In genomic region chr5:131171276-131171815, GRCh38 we compare ENCODE assay signal across 8 cellular contexts. TPM values are rescaled to one million over a fixed set of nuclear protein-coding genes. Genes with fewer than 3 reads are reported as not detected.
DNase-seq lines count a peak whose midpoint lies in the region; ATAC-seq, FAIRE-seq and TF ChIP-seq lines count a peak whose summit lies in the region.

No MANE protein-coding gene starts in this region.

- peaks cover 41% of the 10 kb centered on the region for H3K79me2 ChIP-seq in K562 (ENCODE audit: control insufficient read depth, insufficient read depth, low read length)

- DNase-seq in GM12865 (ENCODE audit: low read depth): peak; percentile 59
- DNase-seq in NB4 (ENCODE audit: low read depth): peak; percentile 21
- peak in 1 of 4 experiments; percentile 33 for DNase-seq in K562 (ENCODE audit: extremely low read depth in 1 of 4, low spot score in 3 of 4)
- DNase-seq in left lobe of liver (ENCODE audit: low spot score): no peak
- DNase-seq in substantia nigra (lab: John Stamatoyannopoulos, UW): peak in 1 of 49 donors; percentile 8
- no peak for DNase-seq in NCI-H446 treated with DMSO at 0.1 percent for 48 hours (lab: John Stamatoyannopoulos, UW)
- no peak for DNase-seq in HCEC 1CT

- no peaks in the 10 kb centered on the region for H3K9me3 ChIP-seq in K562 (replicated peaks; ENCODE audit: control insufficient read depth, insufficient read depth, low read depth, low read length)

- no peak for FAIRE-seq in K562 (lab: Jason Lieb, UNC)

- H3K4me1 ChIP-seq in K562 (replicated peaks in 1 of 2; ENCODE audit: control insufficient read depth in 2 of 2, insufficient read depth in 2 of 2, low read length in 2 of 2): peaks cover 11 to 28% of the 10 kb centered on the region in 2 experiments

- ATAC-seq in K562: peak; percentile 3; the same call in 2 of the 3 replicates
- ATAC-seq in left lobe of liver: peak; percentile 20
- no peak for ATAC-seq in HG03025 (IDR thresholded peaks at IDR 0.05; ENCODE audit: low FRiP score, unreplicated experiment)

- TF ChIP-seq EP300 in K562 (IDR thresholded peaks at IDR 0.05; ENCODE audit: low read length): no peak

- H2AFZ ChIP-seq in K562 (ENCODE audit: low read depth, low read length): peak overlapping the region; percentile 54

- H3K9me1 ChIP-seq in K562 (ENCODE audit: control insufficient read depth, insufficient read depth, low read length): no peaks in the 10 kb centered on the region

- H3K9ac ChIP-seq in K562 (ENCODE audit: insufficient read depth in 1 of 2, low read depth in 2 of 2, low read length in 2 of 2): peak overlapping the region; percentile 72 to 90

- H3K27me3 ChIP-seq in K562 (ENCODE audit: control insufficient read depth in 2 of 2, insufficient read depth in 2 of 2, low read length in 2 of 2): no peaks in the 10 kb centered on the region

- TSS peak; percentile 71 for BruUV-seq in K562 (replicated peaks; lab: Mats Ljungman, UMichigan)

- intact Hi-C loops in K562 (cut with micrococcal nuclease): loop anchor here (2.0 kb wide), 1 partner anchor 93 kb away; the partner anchor contains the start of gene CDC42SE2

- H3K4me2 ChIP-seq in K562 (ENCODE audit: insufficient read depth, low read length): peak overlapping the region; percentile 98

- POLR2A ChIA-PET in K562 (lab: Yijun Ruan, JAX): no interaction called here

- H3K27ac ChIP-seq in K562 (ENCODE audit: extremely low read depth, low read depth, low read length) (peak overlapping the region; percentile 54), substantia nigra (ENCODE audit: low read depth, low read length, poor library complexity, severe bottlenecking) (peak overlapping the region; percentile 86)

- no peaks in the 10 kb centered on the region for H4K20me1 ChIP-seq in K562 (replicated peaks; ENCODE audit: control insufficient read depth, insufficient read depth, low read length)

- TF ChIP-seq POLR2A in NB4 (IDR thresholded peaks at IDR 0.05; ENCODE audit: extremely low read depth, insufficient read length) (no peak), K562 (conservative IDR thresholded peaks at IDR 0.05) (no peak)

- peaks cover 12% of the 10 kb centered on the region for H3K36me3 ChIP-seq in K562 (ENCODE audit: control insufficient read depth, insufficient read depth, low read length)

- no peak for TF ChIP-seq RAD21 in K562 (CRISPR knock-in tag; conservative IDR thresholded peaks at IDR 0.05 in 1 of 2, IDR thresholded peaks at IDR 0.05 in 1 of 2)

- H3K4me3 ChIP-seq in GM12865 (ENCODE audit: low read depth, low read length) (peak overlapping the region; percentile 75), NB4 (ENCODE audit: low read depth, low read length) (peak overlapping the region; percentile 70), K562 (peak overlapping the region; percentile 52)

- TF ChIP-seq CTCF in GM12865 (IDR thresholded peaks at IDR 0.05; ENCODE audit: insufficient read depth, low read depth, low read length, missing control alignments) (no peak), NB4 (IDR thresholded peaks at IDR 0.05; ENCODE audit: low read depth, low read length) (no peak), K562 (IDR thresholded peaks at IDR 0.05 in 2 of 3, conservative IDR thresholded peaks at IDR 0.05 in 1 of 3; ENCODE audit: insufficient read depth in 2 of 3, low read depth in 1 of 3, low read length in 3 of 3) (no peak)

- in situ Hi-C loops in K562 (cut with MboI): no loop called here

- CTCF ChIA-PET in K562 (lab: Yijun Ruan, JAX; ENCODE audit: low intra/inter-chr PET ratio): no interaction called here

- WGBS in K562 (ENCODE audit: insufficient coverage, low coverage, missing lambda C conversion rate): under 1% methylated on average over 11 of the region's 11 CpGs

TF ChIP-seq in K562, 482 proteins besides CTCF, POLR2A, EP300 and RAD21 (continues in another document):
- TF ChIP-seq CCNT2 (IDR thresholded peaks at IDR 0.05; ENCODE audit: borderline replicate concordance, extremely low read depth, insufficient read length, low read depth, low read length) (no peak), CHAMP1 (IDR thresholded peaks at IDR 0.05) (no peak), MXI1 (IDR thresholded peaks at IDR 0.05; ENCODE audit: low read depth, low read length) (0 out of 2 replicates have a peak, but pooled peaks have one; percentile 22), GABPB2 (CRISPR knock-in tag; conservative IDR thresholded peaks at IDR 0.05) (no peak), CREB3L1 (IDR thresholded peaks at IDR 0.05; ENCODE audit: borderline replicate concordance, low read depth) (no peak), ZFP36 (IDR thresholded peaks at IDR 0.05; ENCODE audit: low read depth, low read length, partially characterized antibody) (no peak), PHF8 (IDR thresholded peaks at IDR 0.05; ENCODE audit: borderline replicate concordance, low read length) (no peak), SETDB1 (IDR thresholded peaks at IDR 0.05; ENCODE audit: low read length) (no peak)

RNA-seq across cellular contexts. Expression of gene LYRM7, which starts 0.6 kb away (rescaled TPM):
- total RNA-seq in K562 (2011; cell fraction: chromatin; rRNA removed; ENCODE audit: low replicate concordance): 3.4 and 15.9 TPM in 2 replicates
- 2.3 and 5.9 TPM in 2 replicates for total RNA-seq in K562 (2011; cell fraction: nucleolus; rRNA removed)
- 7.1 and 17.6 TPM in 2 replicates for total RNA-seq in K562 (2011; cell fraction: nucleoplasm; rRNA removed)
- 16.2 and 22.9 TPM in 2 replicates for total RNA-seq in K562 (2014; rRNA removed)
- total RNA-seq in K562 (2014; rRNA removed; fragmentation: Illumina TruSeq; extraction: Trizol): 39.4 and 43.5 TPM in 2 replicates
- total RNA-seq in K562 (2015; rRNA removed; fragmentation: Illumina TruSeq; extraction: Trizol): 28.1 and 33.3 TPM in 2 replicates
- total RNA-seq in K562 (2021): 27.1 and 32.7 TPM in 2 replicates
- polyA plus RNA-seq in K562 (2011; rRNA removed): 18.4 and 24.1 TPM in 2 replicates
- 3.9 and 8.6 TPM in 2 replicates for polyA plus RNA-seq in K562 (2011; cell fraction: cytosol; rRNA removed)
- polyA plus RNA-seq in K562 (2011; cell fraction: nucleus; rRNA removed): 3.9 and 4.9 TPM in 2 replicates
- polyA plus RNA-seq in K562 (2012): 16.2 and 18.8 TPM in 2 replicates
- 33.4 and 37.2 TPM in 2 replicates for polyA plus RNA-seq in K562 (2014; fragmentation: Illumina TruSeq; extraction: Trizol)
- 10 to 100 TPM; 53.6 to 70.1 TPM for polyA plus RNA-seq in K562 (2014; fragmentation: Nextera tagmentation; extraction: Ambion mirVana)
- polyA plus RNA-seq in K562 (2014; rRNA removed): 24.4 and 28.3 TPM in 2 replicates
- 11.9 and 12.4 TPM in 2 replicates for polyA minus RNA-seq in K562 (2011; rRNA and poly(A)+ RNA removed)
- polyA minus RNA-seq in K562 (2011; cell fraction: cytosol; rRNA and poly(A)+ RNA removed): 14.7 and 19.9 TPM in 2 replicates
- polyA minus RNA-seq in K562 (2011; cell fraction: nucleus; rRNA and poly(A)+ RNA removed): 2.0 and 4.0 TPM in 2 replicates
- total RNA-seq in left lobe of liver: 4.8 TPM

RNA-seq across cellular contexts. Expression of gene HINT1, which starts 6.3 kb away (rescaled TPM):
- total RNA-seq in K562 (2011; cell fraction: chromatin; rRNA removed; ENCODE audit: low replicate concordance): 107 and 146 TPM in 2 replicates
- 142 and 143 TPM in 2 replicates for total RNA-seq in K562 (2011; cell fraction: nucleolus; rRNA removed)
- 174 and 224 TPM in 2 replicates for total RNA-seq in K562 (2011; cell fraction: nucleoplasm; rRNA removed)
- total RNA-seq in K562 (2014; rRNA removed) (377 and 382 TPM in 2 replicates), K562 (2014; rRNA removed; fragmentation: Illumina TruSeq; extraction: Trizol) (401 and 433 TPM in 2 replicates), K562 (2015; rRNA removed; fragmentation: Illumina TruSeq; extraction: Trizol) (460 and 500 TPM in 2 replicates), K562 (2021) (296 and 326 TPM in 2 replicates), left lobe of liver (178 TPM)
- polyA plus RNA-seq in K562 (2011; rRNA removed) (922 and 1,017 TPM in 2 replicates), K562 (2014; fragmentation: Illumina TruSeq; extraction: Trizol) (284 and 302 TPM in 2 replicates), K562 (2014; fragmentation: Nextera tagmentation; extraction: Ambion mirVana) (1,000 to 10,000 TPM; 1,005 to 1,027 TPM), K562 (2014; rRNA removed) (596 and 707 TPM in 2 replicates)
- 360 and 636 TPM in 2 replicates for polyA plus RNA-seq in K562 (2011; cell fraction: cytosol; rRNA removed)
- polyA plus RNA-seq in K562 (2011; cell fraction: nucleus; rRNA removed): 333 and 486 TPM in 2 replicates
- polyA plus RNA-seq in K562 (2012): 503 and 613 TPM in 2 replicates
- 291 and 318 TPM in 2 replicates for polyA minus RNA-seq in K562 (2011; rRNA and poly(A)+ RNA removed)
- polyA minus RNA-seq in K562 (2011; cell fraction: cytosol; rRNA and poly(A)+ RNA removed): 107 and 120 TPM in 2 replicates
- polyA minus RNA-seq in K562 (2011; cell fraction: nucleus; rRNA and poly(A)+ RNA removed): 79.7 and 139 TPM in 2 replicates

Comparison
In these comparisons a context has a peak if more than half of its experiments do, and no peak if none do; other contexts are left out.
1. DNase-seq: peak in GM12865 (single experiment) and NB4 (single experiment); none in left lobe of liver (single experiment), NCI-H446 treated with DMSO at 0.1 percent for 48 hours (single experiment) and HCEC 1CT (single experiment).
2. Peak in every context shown above with its lines, with median percentiles within 50 percentile points of each other: H3K4me3 ChIP-seq.